In genomic region chr2:169822036-169822435, GRCh38 we compare ENCODE assay signal across 2 cellular contexts.
TF ChIP-seq lines count a peak whose summit lies in the region.

No MANE protein-coding gene starts in this region.

TF ChIP-seq in A549, 52 proteins besides CTCF, POLR2A, EP300 and RAD21:
- TF ChIP-seq HOXB5 (CRISPR knock-in tag; IDR thresholded peaks at IDR 0.05) (no peak), SREBF2 (IDR thresholded peaks at IDR 0.05) (no peak), HOXB13 (CRISPR knock-in tag; IDR thresholded peaks at IDR 0.05; ENCODE audit: low read depth) (no peak), ZC3H11A (IDR thresholded peaks at IDR 0.05) (no peak), POLR2AphosphoS2 (conservative IDR thresholded peaks at IDR 0.05; ENCODE audit: low read length) (no peak), CEBPB (IDR thresholded peaks at IDR 0.05) (no peak)
- TF ChIP-seq, protein P1, sequence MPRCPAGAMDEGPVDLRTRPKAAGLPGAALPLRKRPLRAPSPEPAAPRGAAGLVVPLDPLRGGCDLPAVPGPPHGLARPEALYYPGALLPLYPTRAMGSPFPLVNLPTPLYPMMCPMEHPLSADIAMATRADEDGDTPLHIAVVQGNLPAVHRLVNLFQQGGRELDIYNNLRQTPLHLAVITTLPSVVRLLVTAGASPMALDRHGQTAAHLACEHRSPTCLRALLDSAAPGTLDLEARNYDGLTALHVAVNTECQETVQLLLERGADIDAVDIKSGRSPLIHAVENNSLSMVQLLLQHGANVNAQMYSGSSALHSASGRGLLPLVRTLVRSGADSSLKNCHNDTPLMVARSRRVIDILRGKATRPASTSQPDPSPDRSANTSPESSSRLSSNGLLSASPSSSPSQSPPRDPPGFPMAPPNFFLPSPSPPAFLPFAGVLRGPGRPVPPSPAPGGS (IDR thresholded peaks at IDR 0.05): no peak

TF ChIP-seq in HEK293, 187 proteins besides CTCF, POLR2A, EP300 and RAD21:
- no peak for TF ChIP-seq ZNF670 (tag by site-specific recombination; IDR thresholded peaks at IDR 0.05; ENCODE audit: low read depth)
- TF ChIP-seq, protein P2, sequence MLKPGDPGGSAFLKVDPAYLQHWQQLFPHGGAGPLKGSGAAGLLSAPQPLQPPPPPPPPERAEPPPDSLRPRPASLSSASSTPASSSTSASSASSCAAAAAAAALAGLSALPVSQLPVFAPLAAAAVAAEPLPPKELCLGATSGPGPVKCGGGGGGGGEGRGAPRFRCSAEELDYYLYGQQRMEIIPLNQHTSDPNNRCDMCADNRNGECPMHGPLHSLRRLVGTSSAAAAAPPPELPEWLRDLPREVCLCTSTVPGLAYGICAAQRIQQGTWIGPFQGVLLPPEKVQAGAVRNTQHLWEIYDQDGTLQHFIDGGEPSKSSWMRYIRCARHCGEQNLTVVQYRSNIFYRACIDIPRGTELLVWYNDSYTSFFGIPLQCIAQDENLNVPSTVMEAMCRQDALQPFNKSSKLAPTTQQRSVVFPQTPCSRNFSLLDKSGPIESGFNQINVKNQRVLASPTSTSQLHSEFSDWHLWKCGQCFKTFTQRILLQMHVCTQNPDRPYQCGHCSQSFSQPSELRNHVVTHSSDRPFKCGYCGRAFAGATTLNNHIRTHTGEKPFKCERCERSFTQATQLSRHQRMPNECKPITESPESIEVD (tag by site-specific recombination; IDR thresholded peaks at IDR 0.05): peak; percentile 65
- no peak for TF ChIP-seq ZNF311 (tag by site-specific recombination; IDR thresholded peaks at IDR 0.05; ENCODE audit: borderline replicate concordance)
- TF ChIP-seq ZNF211 (tag by site-specific recombination; IDR thresholded peaks at IDR 0.05; ENCODE audit: low read depth): no peak
- no peak for TF ChIP-seq ZNF513 (tag by site-specific recombination; IDR thresholded peaks at IDR 0.05)
- no peak for TF ChIP-seq ZNF654 (tag by site-specific recombination; IDR thresholded peaks at IDR 0.05; ENCODE audit: low read depth)
